In the genomic region with DNA sequence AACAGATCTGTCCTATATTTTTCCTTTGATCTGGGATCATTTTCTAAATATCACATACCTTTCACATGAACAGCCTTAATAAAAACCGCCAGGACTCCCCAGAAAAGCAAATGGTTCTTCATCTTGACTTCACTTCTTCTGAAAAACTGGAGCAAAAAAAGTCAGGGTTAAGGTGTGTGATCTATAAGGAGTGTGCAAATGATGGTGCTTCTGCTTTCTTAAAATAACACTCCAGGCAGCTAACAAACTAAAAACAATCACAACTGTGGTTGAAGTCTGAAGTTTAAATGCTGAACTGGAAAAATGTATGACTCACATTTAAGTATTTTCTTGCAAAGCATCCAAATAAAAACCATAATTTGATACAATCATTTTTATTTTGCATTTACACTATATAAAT, we compare ENCODE assay signal across 12 cellular contexts. TPM values are rescaled to one million over a fixed set of nuclear protein-coding genes. Genes with fewer than 3 reads are reported as not detected.
DNase-seq lines count a peak whose midpoint lies in the region; ATAC-seq lines count a peak whose summit lies in the region.
"Had no signal": no experiment of that assay in that cellular context is flagged by ENCODE, and none has a peak within 500 bp of the region (broad histone marks: within the 10 kb centered on the region; RNA-seq: fewer than 3 reads in every experiment).

A gene (minus strand): TSS at position 140 of the 400 bp plus-strand sequence. CDS start 18 bp downstream, at position 122.

- no peak within 1 kb of the TSS for H3K4me2 ChIP-seq in mesenchymal stem cell (ENCODE audit: low read length, poor library complexity, severe bottlenecking)

- H3K9me3 ChIP-seq in mesenchymal stem cell (ENCODE audit: control insufficient read depth, low read length) = no peaks in the 10 kb centered on the region

- no peak within 1 kb of the TSS for H3K4ac ChIP-seq in mesenchymal stem cell (ENCODE audit: low read depth in 1 of 2, low read length in 2 of 2)

- H2BK15ac ChIP-seq in mesenchymal stem cell (ENCODE audit: low read depth, poor library complexity, severe bottlenecking) = no peak within 1 kb of the TSS

- no peak within 1 kb of the TSS for H2AK5ac ChIP-seq in mesenchymal stem cell (ENCODE audit: low read length, severe bottlenecking)

- H3K9ac ChIP-seq in mesenchymal stem cell (ENCODE audit: low read length) = peak within 1 kb of the TSS; percentile 51

- no peak within 1 kb of the TSS for H4K8ac ChIP-seq in mesenchymal stem cell (ENCODE audit: low read length)

- no peak within 1 kb of the TSS for H3K27ac ChIP-seq in mesenchymal stem cell (ENCODE audit: low read length, poor library complexity, severe bottlenecking)

- no CpG with 5 or more reads among the region's 1 CpG for WGBS in mesenchymal stem cell

- ATAC-seq in GM21447 (IDR thresholded peaks at IDR 0.05; ENCODE audit: unreplicated experiment) = peak; percentile 53
- ATAC-seq: CD8-positive, alpha-beta T cell had no signal

- H2BK120ac ChIP-seq in mesenchymal stem cell (ENCODE audit: low read depth, low read length) = no peak within 1 kb of the TSS

- no peak within 1 kb of the TSS for H3K18ac ChIP-seq in mesenchymal stem cell (ENCODE audit: low read depth in 1 of 2, low read length in 2 of 2)

- H3K27me3 ChIP-seq in mesenchymal stem cell (ENCODE audit: control insufficient read depth in 1 of 2, insufficient read depth in 1 of 2, low read length in 2 of 2) = no peaks in the 10 kb centered on the region

- no peaks in the 10 kb centered on the region for H3K36me3 ChIP-seq in mesenchymal stem cell (ENCODE audit: control insufficient read depth in 1 of 2, insufficient read depth in 2 of 2, low read depth in 1 of 2, low read length in 2 of 2)

- no peaks in the 10 kb centered on the region for H3K79me1 ChIP-seq in mesenchymal stem cell (replicated peaks; ENCODE audit: low read length, poor library complexity, severe bottlenecking)

- H4K91ac ChIP-seq in mesenchymal stem cell (ENCODE audit: low read length) = no peak within 1 kb of the TSS

- H3K4me3 ChIP-seq in mesenchymal stem cell (ENCODE audit: insufficient read depth in 1 of 2, low read depth in 1 of 2, low read length in 2 of 2) = no peak within 1 kb of the TSS

- no peak within 1 kb of the TSS for H2AFZ ChIP-seq in mesenchymal stem cell (ENCODE audit: low read depth, low read length)

- H2BK5ac ChIP-seq in mesenchymal stem cell (ENCODE audit: low read depth, low read length, poor library complexity, severe bottlenecking) = no peak within 1 kb of the TSS

- no peak within 1 kb of the TSS for H2BK12ac ChIP-seq in mesenchymal stem cell (ENCODE audit: low read length in 2 of 2)

- DNase-seq in ELR (ENCODE audit: low read depth) = peak; percentile 25
- peak; percentile 8 for DNase-seq in LHCN-M2 (ENCODE audit: low read depth)
- DNase-seq in mesenchymal stem cell = no peak
- no peak for DNase-seq in NCI-H226
- no peak for DNase-seq in activated CD4-positive, CD25-positive, alpha-beta regulatory T cell treated with anti-CD3 and anti-CD28 coated beads, Interleukin-2, amount 50 U/mL, for 72 hours
- no peak for DNase-seq in stimulated activated CD4-positive, alpha-beta T cell treated with anti-CD3 and anti-CD28 coated beads, Interleukin-4, amount 100 ng/mL, for 4 hours
- DNase-seq in NCI-H1436 treated with DMSO at 0.1 percent for 48 hours (lab: John Stamatoyannopoulos, UW) = no peak
- DNase-seq: CD8-positive, alpha-beta T cell; KG1; midbrain; stimulated activated CD4-positive, alpha-beta T cell treated with anti-CD3 and anti-CD28 coated beads, Interleukin-2, amount 100 ng/mL, for 48 hours had no signal

- no peak within 1 kb of the TSS for H3K23ac ChIP-seq in mesenchymal stem cell (ENCODE audit: low read length in 2 of 2)

- H3K4me1 ChIP-seq in mesenchymal stem cell (ENCODE audit: control insufficient read depth, insufficient read depth, low read depth, low read length) = no peaks in the 10 kb centered on the region

- no peak within 1 kb of the TSS for H3K14ac ChIP-seq in mesenchymal stem cell (ENCODE audit: low read length in 2 of 2)

RNA-seq across cellular contexts. Expression of the gene that starts here (rescaled TPM):
- not detected in 2 replicates for total RNA-seq in LHCN-M2 (2014; rRNA removed)
- 0.10 TPM for polyA plus RNA-seq in LHCN-M2 (2012)
- polyA plus RNA-seq in mesenchymal stem cell (2013, experiment 1 of 2) = not detected
- not detected for polyA plus RNA-seq in mesenchymal stem cell (2013, experiment 2 of 2)

Comparison
In these comparisons a context has a peak if more than half of its experiments do, and no peak if none do; other contexts are left out.
1. Peak in DNase-seq in LHCN-M2; RNA of the gene not detected or under 1 TPM.